In the genomic region with DNA sequence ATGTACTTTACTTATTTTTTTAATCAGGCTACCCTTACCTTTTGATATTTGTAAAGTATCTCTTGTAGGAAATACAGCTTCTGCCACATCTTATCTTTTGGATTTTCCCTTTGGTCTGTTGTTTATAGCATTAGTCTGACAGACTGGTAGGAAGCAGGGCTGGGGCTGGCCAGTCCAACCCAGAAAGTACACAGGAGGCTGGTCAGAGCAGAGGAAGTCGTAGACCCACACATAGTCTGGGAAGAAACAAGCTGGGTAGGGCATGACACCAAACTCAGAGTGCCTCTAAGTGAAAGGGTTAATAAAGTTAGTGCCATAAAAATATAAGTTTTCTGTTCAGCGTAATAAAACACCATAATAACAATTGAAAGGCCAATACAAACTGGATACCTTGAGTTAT, we compare ENCODE assay signal across 12 cellular contexts.
"Had no signal": no experiment of that assay in that cellular context is flagged by ENCODE, and none has a peak within 500 bp of the region (broad histone marks: within the 10 kb centered on the region; RNA-seq: fewer than 3 reads in every experiment).

No MANE protein-coding gene starts in this region.

- H3K4me1 Mint-ChIP-seq: memory B cell had no signal

- H3K9me3 ChIP-seq: gastrocnemius medialis, sigmoid colon, spleen had no signal

- DNase-seq: activated CD4-positive, alpha-beta T cell treated with anti-CD3 and anti-CD28 coated beads, Interleukin-2, amount 50 U/mL, for 1 hour; activated gamma-delta T cell treated with Interleukin-2 at 50 U/mL for 16 hours; endodermal cell; gastrocnemius medialis; SHP77; sigmoid colon; spleen; T-helper 1 cell; T1000 had no signal

- H3K4me3 Mint-ChIP-seq: endodermal cell, memory B cell had no signal

- H3K9me3 Mint-ChIP-seq: endodermal cell, memory B cell had no signal

- H3K4me3 ChIP-seq: gastrocnemius medialis, sigmoid colon, spleen had no signal

- H3K27ac ChIP-seq: gastrocnemius medialis, sigmoid colon, spleen had no signal

- ATAC-seq: activated CD4-positive, CD25-positive, alpha-beta regulatory T cell treated with anti-CD3 and anti-CD28 coated beads, Interleukin-2, amount 50 U/mL, for 24 hours; gastrocnemius medialis; SK-N-SH treated with all-trans-retinoic acid at 6 μM for 48 hours had no signal

- H3K4me1 ChIP-seq: gastrocnemius medialis, sigmoid colon, spleen had no signal

- H3K27ac Mint-ChIP-seq: endodermal cell, memory B cell had no signal

- H3K27me3 Mint-ChIP-seq: memory B cell had no signal
